ENCODE assay signal across 7 cellular contexts in genomic region chr2:37623971-37624897, GRCh38. TPM values are rescaled to one million over a fixed set of nuclear protein-coding genes. Genes with fewer than 3 reads are reported as not detected.
DNase-seq lines count a peak whose midpoint lies in the region; ATAC-seq lines count a peak whose summit lies in the region.

No MANE protein-coding gene starts in this region.

- no peaks in the 10 kb centered on the region for H3K27me3 Mint-ChIP-seq in IgD-negative memory B cell

- DNase-seq in NCI-H510A (lab: John Stamatoyannopoulos, UW) = no peak
- no peak for DNase-seq in NCI-H526 treated with DMSO at 0.1 percent for 48 hours (lab: John Stamatoyannopoulos, UW)
- DNase-seq in NCI-H774 (lab: John Stamatoyannopoulos, UW) = no peak

- no peaks in the 10 kb centered on the region for H3K36me3 Mint-ChIP-seq in IgD-negative memory B cell

- peaks cover 58 to 67% (median 58%) of the 10 kb centered on the region in 3 donors for H3K4me1 Mint-ChIP-seq in IgD-negative memory B cell

- H3K27ac Mint-ChIP-seq in IgD-negative memory B cell = peak overlapping the region; percentile 75 to 91 (median 80)

- H3K4me3 Mint-ChIP-seq in IgD-negative memory B cell = peak overlapping the region; percentile 56 to 89 (median 64)

- H3K9me3 Mint-ChIP-seq in IgD-negative memory B cell = peaks cover 0 to 2% (median 0%) of the 10 kb centered on the region in 3 donors

- ATAC-seq in GM18519 (IDR thresholded peaks at IDR 0.05; ENCODE audit: low FRiP score, unreplicated experiment) (peak; percentile 85), GM21576 (IDR thresholded peaks at IDR 0.05; ENCODE audit: unreplicated experiment) (peak; percentile 82), esophagus mucosa (peak; percentile 64)

RNA-seq across cellular contexts. Expression of gene CDC42EP3, which starts 47.2 kb away (rescaled TPM):
- 68.3 TPM for polyA plus RNA-seq in IgD-negative memory B cell
- 5.9 TPM for total RNA-seq in esophagus mucosa
